In the genomic region with DNA sequence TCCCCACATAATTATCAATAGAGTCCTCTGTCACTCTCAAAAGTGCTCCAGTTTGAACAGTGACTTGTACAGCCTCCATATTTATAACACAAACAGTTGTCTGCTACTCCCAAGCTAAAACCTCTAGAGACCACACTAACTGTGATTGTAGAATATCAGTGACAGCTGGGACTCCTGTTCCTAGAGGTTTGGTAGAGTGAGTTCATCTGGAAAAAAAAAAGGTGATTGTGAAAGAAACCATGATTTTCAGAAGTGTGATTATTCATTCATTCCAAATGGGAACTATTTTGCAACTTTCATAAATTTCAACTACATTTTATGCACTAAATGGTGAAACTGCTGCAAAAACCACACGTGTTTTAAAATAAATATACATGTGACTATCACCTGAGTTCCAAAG, we compare ENCODE assay signal across 23 cellular contexts.
"Had no signal": no experiment of that assay in that cellular context is flagged by ENCODE, and none has a peak within 500 bp of the region (broad histone marks: within the 10 kb centered on the region; RNA-seq: fewer than 3 reads in every experiment).

No MANE protein-coding gene starts in this region.

- H3K27me3 Mint-ChIP-seq: activated CD4-positive, alpha-beta memory T cell treated with anti-CD3 and anti-CD28 coated beads, Interleukin-2, amount 10 ng/mL, durations not matched to agents 7 days and 5 days; activated naive CD8-positive, alpha-beta T cell treated with anti-CD3 and anti-CD28 coated beads for 36 hours; stimulated activated naive CD8-positive, alpha-beta T cell treated with anti-CD3 and anti-CD28 coated beads, Interleukin-15, amount 100 ng/mL, for 72 hours had no signal

- H3K9me3 ChIP-seq: colonic mucosa had no signal

- H3K27me3 ChIP-seq: colonic mucosa, suprapubic skin, vagina had no signal

- H3K36me3 ChIP-seq: colonic mucosa, suprapubic skin, vagina had no signal

- H3K4me3 ChIP-seq: colonic mucosa, lung, skin epidermis, suprapubic skin, vagina had no signal

- H3K4me1 ChIP-seq: colonic mucosa, suprapubic skin had no signal

- H3K4me3 Mint-ChIP-seq: activated CD4-positive, alpha-beta memory T cell treated with anti-CD3 and anti-CD28 coated beads, Interleukin-2, amount 10 ng/mL, durations not matched to agents 7 days and 5 days; activated CD8-positive, alpha-beta memory T cell treated with anti-CD3 and anti-CD28 coated beads, Interleukin-2, amount 10 ng/mL, durations not matched to agents 7 days and 5 days; activated naive CD8-positive, alpha-beta T cell treated with anti-CD3 and anti-CD28 coated beads for 36 hours; brain; nephron; stimulated activated naive CD8-positive, alpha-beta T cell treated with anti-CD3 and anti-CD28 coated beads, Interleukin-15, amount 100 ng/mL, for 72 hours had no signal

- H3K27ac ChIP-seq: colonic mucosa, skin epidermis, suprapubic skin, vagina had no signal

- H3K4me1 Mint-ChIP-seq: activated CD4-positive, alpha-beta memory T cell treated with anti-CD3 and anti-CD28 coated beads, Interleukin-2, amount 10 ng/mL, durations not matched to agents 7 days and 5 days; activated CD8-positive, alpha-beta memory T cell treated with anti-CD3 and anti-CD28 coated beads, Interleukin-2, amount 10 ng/mL, durations not matched to agents 7 days and 5 days; activated naive CD8-positive, alpha-beta T cell treated with anti-CD3 and anti-CD28 coated beads for 36 hours; brain; nephron; stimulated activated naive CD8-positive, alpha-beta T cell treated with anti-CD3 and anti-CD28 coated beads, Interleukin-15, amount 100 ng/mL, for 72 hours had no signal

- H3K27ac Mint-ChIP-seq: activated CD4-positive, alpha-beta memory T cell treated with anti-CD3 and anti-CD28 coated beads, Interleukin-2, amount 10 ng/mL, durations not matched to agents 7 days and 5 days; activated CD8-positive, alpha-beta memory T cell treated with anti-CD3 and anti-CD28 coated beads, Interleukin-2, amount 10 ng/mL, durations not matched to agents 7 days and 5 days; activated naive CD8-positive, alpha-beta T cell treated with anti-CD3 and anti-CD28 coated beads for 36 hours; brain; nephron; stimulated activated naive CD8-positive, alpha-beta T cell treated with anti-CD3 and anti-CD28 coated beads, Interleukin-15, amount 100 ng/mL, for 72 hours had no signal

- DNase-seq: activated CD4-positive, alpha-beta memory T cell treated with anti-CD3 and anti-CD28 coated beads, Interleukin-2, amount 10 ng/mL, durations not matched to agents 7 days and 5 days; activated CD4-positive, alpha-beta T cell treated with anti-CD3 and anti-CD28 coated beads for 48 hours; activated CD4-positive, CD25-positive, alpha-beta regulatory T cell; activated CD8-positive, alpha-beta memory T cell treated with anti-CD3 and anti-CD28 coated beads, Interleukin-2, amount 10 ng/mL, durations not matched to agents 7 days and 5 days; activated naive CD8-positive, alpha-beta T cell treated with anti-CD3 and anti-CD28 coated beads for 36 hours; anterior cingulate cortex; central memory CD4-positive, alpha-beta T cell; colonic mucosa; left colon; nucleus accumbens; posterior cingulate gyrus; retina; stimulated activated CD4-positive, alpha-beta T cell treated with anti-CD3 and anti-CD28 coated beads, Interleukin-4, amount 100 ng/mL, for 1 hour; stimulated activated naive CD8-positive, alpha-beta T cell treated with anti-CD3 and anti-CD28 coated beads, Interleukin-15, amount 100 ng/mL, for 72 hours; T-helper 1 cell; T-helper 9 cell; trophoblast cell had no signal
